In the genomic region with DNA sequence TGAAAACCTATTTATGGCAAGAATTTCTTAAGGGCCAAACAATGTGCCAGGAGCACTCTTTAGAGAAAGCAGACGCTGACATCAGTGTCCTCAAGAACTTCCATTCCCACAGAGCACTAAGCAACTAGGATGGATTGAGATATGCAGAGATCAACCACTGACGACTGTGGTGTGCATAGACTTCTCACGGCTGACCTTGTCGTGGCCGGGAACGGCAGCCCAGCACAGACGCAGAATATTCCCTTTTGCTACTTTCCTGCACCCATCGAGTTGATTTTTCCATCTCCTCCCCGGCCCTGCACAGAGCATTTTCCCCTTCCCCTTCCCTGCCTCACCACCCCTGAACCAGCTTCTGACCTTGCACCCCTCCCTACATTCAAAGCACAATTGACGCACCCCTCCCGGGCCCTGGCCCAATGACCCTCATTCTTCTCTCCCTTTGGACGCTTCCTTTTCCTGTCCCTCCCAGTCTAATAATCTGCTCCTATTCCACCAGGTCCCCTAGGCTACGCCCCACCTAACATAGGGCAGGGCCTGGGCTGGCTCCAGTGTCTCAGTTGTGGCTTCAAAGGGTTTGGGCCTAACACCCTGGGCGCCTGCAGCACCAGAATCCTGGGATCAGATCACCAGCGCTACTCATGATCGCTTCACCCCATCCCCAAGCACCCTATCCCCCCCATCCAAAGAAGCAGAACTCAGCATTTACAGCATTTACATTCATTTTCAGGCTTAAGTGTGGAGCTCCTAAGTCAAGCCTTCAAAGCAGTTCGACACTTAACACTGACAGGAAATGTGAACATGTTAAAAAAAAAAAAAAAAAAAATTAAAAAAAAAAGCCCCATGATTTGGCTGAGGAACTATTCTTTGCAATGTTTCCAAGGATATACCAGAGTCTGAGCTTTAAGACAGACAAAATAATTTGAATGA, we compare ENCODE assay signal across 13 cellular contexts.
DNase-seq lines count a peak whose midpoint lies in the region; ATAC-seq, FAIRE-seq and TF ChIP-seq lines count a peak whose summit lies in the region.
"Had no signal": no experiment of that assay in that cellular context is flagged by ENCODE, and none has a peak within 500 bp of the region (broad histone marks: within the 10 kb centered on the region; RNA-seq: fewer than 3 reads in every experiment).

No MANE protein-coding gene starts in this region.

- H3K4me1 Mint-ChIP-seq in type B pancreatic cell (ENCODE audit: unreplicated experiment), result peaks cover 38% of the 10 kb centered on the region

- no peak overlapping the region for H3K4me3 Mint-ChIP-seq in type B pancreatic cell

- H3K9me3 Mint-ChIP-seq in type B pancreatic cell, result peaks cover 5% of the 10 kb centered on the region

- intact Hi-C loops in Right ventricle myocardium superior (cut with DNase I), result no loop called here
- intact Hi-C loops in cardiac septum (cut with DNase I), result loop anchor here (5.0 kb wide), 1 partner anchor 35 kb away; no protein-coding TSS in a partner anchor
- intact Hi-C loops in HepG2 (cut with micrococcal nuclease; ENCODE audit: unreplicated experiment), result no loop called here

- H3K9me3 ChIP-seq in HepG2 (ENCODE audit: low read length), result no peaks in the 10 kb centered on the region
- H3K9me3 ChIP-seq: MG63 had no signal

- H3K79me2 ChIP-seq in HepG2 (ENCODE audit: insufficient read depth, low read length), result peaks cover 11% of the 10 kb centered on the region

- WGBS in HepG2 (ENCODE audit: low lambda C conversion rate), result 97% methylated on average over 17 of the region's 17 CpGs

- no peak overlapping the region for H3K27ac ChIP-seq in HepG2 (ENCODE audit: extremely low read length, insufficient read depth, low read length)
- H3K27ac ChIP-seq: coronary artery had no signal

- peaks cover under 1% of the 10 kb centered on the region for H3K36me3 ChIP-seq in bronchial epithelial cell (ENCODE audit: control insufficient read depth, insufficient read depth, low read length)
- H3K36me3 ChIP-seq in HepG2 (replicated peaks in 1 of 2; ENCODE audit: control insufficient read depth in 1 of 2, insufficient read depth in 2 of 2, low read length in 2 of 2), result peaks cover 0 to 8% of the 10 kb centered on the region in 2 experiments; a peak in 4 of 5 replicates
- H3K36me3 ChIP-seq: MG63 had no signal

- DNase-seq in Right ventricle myocardium superior (peak; percentile 59), cardiac septum (ENCODE audit: low spot score) (no peak), bronchial epithelial cell (ENCODE audit: low read depth) (no peak), HepG2 (ENCODE audit: low spot score) (no peak), NCI-H345 (lab: John Stamatoyannopoulos, UW) (no peak), GM12892 (ENCODE audit: insufficient read length) (no peak), type B pancreatic cell (ENCODE audit: extremely low spot score, unreplicated experiment) (no peak), erythroblast (lab: John Stamatoyannopoulos, UW) (no peak)
- DNase-seq: GDM1, MG63, NCI-H226, retina had no signal

- no peaks in the 10 kb centered on the region for H3K27me3 ChIP-seq in bronchial epithelial cell (ENCODE audit: control insufficient read depth, insufficient read depth, low read length)
- H3K27me3 ChIP-seq in HepG2 (ENCODE audit: control insufficient read depth in 1 of 2, insufficient read depth in 2 of 2, low read length in 2 of 2), result no peaks in the 10 kb centered on the region
- H3K27me3 ChIP-seq: MG63 had no signal

- peaks cover 17% of the 10 kb centered on the region for H3K36me3 Mint-ChIP-seq in type B pancreatic cell

- no peak overlapping the region for H2AFZ ChIP-seq in HepG2 (ENCODE audit: low read length)

- H3K4me1 ChIP-seq in HepG2 (ENCODE audit: insufficient read depth, low read length), result no peaks in the 10 kb centered on the region

- TSS peak; percentile 16 for BruUV-seq in HepG2 (replicated peaks; lab: Mats Ljungman, UMichigan)

- POLR2A ChIA-PET in HepG2 (lab: Yijun Ruan, JAX), result no interaction called here

- H4K20me1 ChIP-seq in HepG2 (ENCODE audit: insufficient read depth, low read length), result no peaks in the 10 kb centered on the region; the same call in 1 of the 2 replicates

- H3K9ac ChIP-seq in HepG2 (ENCODE audit: insufficient read depth, low read depth, low read length), result no peak overlapping the region

- FAIRE-seq in bronchial epithelial cell (lab: Jason Lieb, UNC), result peak; percentile 13
- no peak for FAIRE-seq in HepG2 (lab: Jason Lieb, UNC)
- FAIRE-seq in GM12892 (lab: Jason Lieb, UNC), result no peak

- no peak overlapping the region for H3K27ac Mint-ChIP-seq in type B pancreatic cell

- CTCF ChIA-PET in HepG2 (lab: Yijun Ruan, JAX; ENCODE audit: low intra/inter-chr PET ratio, low total read pairs), result no interaction called here

- in situ Hi-C loops in HepG2 (cut with HindIII; ENCODE audit: extremely low pct_ligation_motif_present, low pct_unique_long_range_greater_than_20kb), result no loop called here

- TF ChIP-seq POLR2A in HepG2 (IDR thresholded peaks at IDR 0.05; ENCODE audit: insufficient read depth in 1 of 2, low read depth in 2 of 2, low read length in 2 of 2) (no peak), GM12892 (IDR thresholded peaks at IDR 0.05; ENCODE audit: low read depth, low read length) (no peak), erythroblast (IDR thresholded peaks at IDR 0.05; ENCODE audit: low read length) (no peak)

- H3K4me3 ChIP-seq in bronchial epithelial cell (ENCODE audit: low read depth, low read length), result no peak overlapping the region
- H3K4me3 ChIP-seq in HepG2 (replicated peaks in 1 of 3; ENCODE audit: insufficient read depth in 1 of 3, low read depth in 2 of 3, low read length in 3 of 3), result no peak overlapping the region
- H3K4me3 ChIP-seq: coronary artery, MG63 had no signal

- TF ChIP-seq CTCF in bronchial epithelial cell (IDR thresholded peaks at IDR 0.05; ENCODE audit: insufficient read depth, low read length, severe bottlenecking) (no peak), HepG2 (CRISPR knock-in tag; IDR thresholded peaks at IDR 0.05) (no peak), type B pancreatic cell (conservative IDR thresholded peaks at IDR 0.05) (no peak)

- TF ChIP-seq RAD21 in HepG2 (CRISPR knock-in tag; IDR thresholded peaks at IDR 0.05), result no peak

- TF ChIP-seq EP300 in HepG2 (IDR thresholded peaks at IDR 0.05; ENCODE audit: low read depth in 2 of 2, low read length in 2 of 2), result no peak
- TF ChIP-seq EP300 in HepG2 (CRISPR knock-in tag; IDR thresholded peaks at IDR 0.05; ENCODE audit: borderline replicate concordance), result no peak

- H3K4me2 ChIP-seq in HepG2 (ENCODE audit: low read depth, low read length), result no peak overlapping the region

- no peaks in the 10 kb centered on the region for H3K27me3 Mint-ChIP-seq in type B pancreatic cell

- peak; percentile 37 for ATAC-seq in Right ventricle myocardium superior (ENCODE audit: poor library complexity)
- no peak for ATAC-seq in HepG2

TF ChIP-seq in HepG2, 621 proteins besides CTCF, POLR2A, EP300 and RAD21 (continues in another document):
- TF ChIP-seq, protein P1, sequence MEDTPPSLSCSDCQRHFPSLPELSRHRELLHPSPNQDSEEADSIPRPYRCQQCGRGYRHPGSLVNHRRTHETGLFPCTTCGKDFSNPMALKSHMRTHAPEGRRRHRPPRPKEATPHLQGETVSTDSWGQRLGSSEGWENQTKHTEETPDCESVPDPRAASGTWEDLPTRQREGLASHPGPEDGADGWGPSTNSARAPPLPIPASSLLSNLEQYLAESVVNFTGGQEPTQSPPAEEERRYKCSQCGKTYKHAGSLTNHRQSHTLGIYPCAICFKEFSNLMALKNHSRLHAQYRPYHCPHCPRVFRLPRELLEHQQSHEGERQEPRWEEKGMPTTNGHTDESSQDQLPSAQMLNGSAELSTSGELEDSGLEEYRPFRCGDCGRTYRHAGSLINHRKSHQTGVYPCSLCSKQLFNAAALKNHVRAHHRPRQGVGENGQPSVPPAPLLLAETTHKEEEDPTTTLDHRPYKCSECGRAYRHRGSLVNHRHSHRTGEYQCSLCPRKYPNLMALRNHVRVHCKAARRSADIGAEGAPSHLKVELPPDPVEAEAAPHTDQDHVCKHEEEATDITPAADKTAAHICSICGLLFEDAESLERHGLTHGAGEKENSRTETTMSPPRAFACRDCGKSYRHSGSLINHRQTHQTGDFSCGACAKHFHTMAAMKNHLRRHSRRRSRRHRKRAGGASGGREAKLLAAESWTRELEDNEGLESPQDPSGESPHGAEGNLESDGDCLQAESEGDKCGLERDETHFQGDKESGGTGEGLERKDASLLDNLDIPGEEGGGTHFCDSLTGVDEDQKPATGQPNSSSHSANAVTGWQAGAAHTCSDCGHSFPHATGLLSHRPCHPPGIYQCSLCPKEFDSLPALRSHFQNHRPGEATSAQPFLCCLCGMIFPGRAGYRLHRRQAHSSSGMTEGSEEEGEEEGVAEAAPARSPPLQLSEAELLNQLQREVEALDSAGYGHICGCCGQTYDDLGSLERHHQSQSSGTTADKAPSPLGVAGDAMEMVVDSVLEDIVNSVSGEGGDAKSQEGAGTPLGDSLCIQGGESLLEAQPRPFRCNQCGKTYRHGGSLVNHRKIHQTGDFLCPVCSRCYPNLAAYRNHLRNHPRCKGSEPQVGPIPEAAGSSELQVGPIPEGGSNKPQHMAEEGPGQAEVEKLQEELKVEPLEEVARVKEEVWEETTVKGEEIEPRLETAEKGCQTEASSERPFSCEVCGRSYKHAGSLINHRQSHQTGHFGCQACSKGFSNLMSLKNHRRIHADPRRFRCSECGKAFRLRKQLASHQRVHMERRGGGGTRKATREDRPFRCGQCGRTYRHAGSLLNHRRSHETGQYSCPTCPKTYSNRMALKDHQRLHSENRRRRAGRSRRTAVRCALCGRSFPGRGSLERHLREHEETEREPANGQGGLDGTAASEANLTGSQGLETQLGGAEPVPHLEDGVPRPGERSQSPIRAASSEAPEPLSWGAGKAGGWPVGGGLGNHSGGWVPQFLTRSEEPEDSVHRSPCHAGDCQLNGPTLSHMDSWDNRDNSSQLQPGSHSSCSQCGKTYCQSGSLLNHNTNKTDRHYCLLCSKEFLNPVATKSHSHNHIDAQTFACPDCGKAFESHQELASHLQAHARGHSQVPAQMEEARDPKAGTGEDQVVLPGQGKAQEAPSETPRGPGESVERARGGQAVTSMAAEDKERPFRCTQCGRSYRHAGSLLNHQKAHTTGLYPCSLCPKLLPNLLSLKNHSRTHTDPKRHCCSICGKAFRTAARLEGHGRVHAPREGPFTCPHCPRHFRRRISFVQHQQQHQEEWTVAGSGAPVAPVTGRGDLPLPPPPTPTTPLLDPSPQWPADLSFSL (CRISPR knock-in tag; IDR thresholded peaks at IDR 0.05), result no peak
